Comparison of ENCODE assay signal across 15 cellular contexts in the genomic region with DNA sequence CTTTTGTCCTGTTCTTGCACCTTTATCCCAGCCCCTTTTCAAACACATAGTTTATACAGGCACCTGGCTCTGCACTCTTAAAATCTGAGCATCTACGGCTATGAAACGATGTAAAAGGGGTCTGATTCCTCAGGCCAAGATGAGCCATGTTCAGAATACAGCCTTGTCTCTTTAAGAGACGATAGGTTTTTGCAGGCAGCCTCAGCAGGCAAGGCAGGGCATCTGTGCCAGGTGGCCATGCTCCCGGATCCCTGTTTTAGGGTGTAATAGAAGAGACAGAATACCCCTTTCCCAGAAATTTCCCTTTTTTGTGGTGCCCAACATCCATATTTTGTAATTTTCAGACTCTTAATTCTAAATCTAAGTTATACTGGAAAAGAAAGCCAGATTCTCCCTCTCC.
DNase-seq lines count a peak whose midpoint lies in the region; ATAC-seq and TF ChIP-seq lines count a peak whose summit lies in the region.
"Had no signal": no experiment of that assay in that cellular context is flagged by ENCODE, and none has a peak within 500 bp of the region (broad histone marks: within the 10 kb centered on the region; RNA-seq: fewer than 3 reads in every experiment).

No MANE protein-coding gene starts in this region.

- no peak for TF ChIP-seq CTCF in GM23338 (conservative IDR thresholded peaks at IDR 0.05; ENCODE audit: low read depth in 2 of 2)

- H3K27me3 Mint-ChIP-seq in GM23338 (ENCODE audit: insufficient read depth, low read depth, poor library complexity), result no peaks in the 10 kb centered on the region

- no peaks in the 10 kb centered on the region for H3K36me3 ChIP-seq in GM23338 (ENCODE audit: insufficient read depth)

- no peak overlapping the region for H3K4me3 Mint-ChIP-seq in GM23338

- H3K36me3 Mint-ChIP-seq in GM23338 (ENCODE audit: low read depth), result no peaks in the 10 kb centered on the region

- peaks cover 13% of the 10 kb centered on the region; the same call in 1 of the 2 replicates for H3K4me1 ChIP-seq in GM23338 (ENCODE audit: insufficient read depth)

- DNase-seq in NCI-H1092 treated with DMSO at 0.1 percent for 48 hours (lab: John Stamatoyannopoulos, UW) (peak; percentile 49), NCI-H1092 (lab: John Stamatoyannopoulos, UW) (no peak), GM23338 (ENCODE audit: low spot score) (no peak), NCI-H69 (lab: John Stamatoyannopoulos, UW) (peak; percentile 80), inferior parietal cortex (ENCODE audit: extremely low spot score) (peak; percentile 8), NCI-H2107 (lab: John Stamatoyannopoulos, UW) (no peak), occipital lobe (lab: John Stamatoyannopoulos, UW) (no peak)
- no peak for DNase-seq in effector CD4-positive, alpha-beta T cell
- DNase-seq: DMS79, HCEC 1CT, IMR-90, NCI-H187 treated with DMSO at 0.1 percent for 48 hours, NCI-H510A, PC-9, T-helper 9 cell had no signal

- peak overlapping the region; percentile 72; the same call in 1 of the 2 replicates for H2AFZ ChIP-seq in GM23338
- H2AFZ ChIP-seq: PC-9 had no signal

- H3K9me3 Mint-ChIP-seq in GM23338, result no peaks in the 10 kb centered on the region

- H3K79me2 ChIP-seq in GM23338 (replicated peaks; ENCODE audit: insufficient read depth), result no peaks in the 10 kb centered on the region

- H3K9me2 ChIP-seq in GM23338 (ENCODE audit: insufficient read depth), result no peaks in the 10 kb centered on the region; the same call in 1 of the 2 replicates

- no peak for ATAC-seq in GM23338

- no peaks in the 10 kb centered on the region for H3K27me3 ChIP-seq in GM23338 (ENCODE audit: insufficient read depth)

- H3K27ac ChIP-seq in GM23338 (ENCODE audit: low read depth), result no peak overlapping the region
- H3K27ac ChIP-seq: PC-9 had no signal

- H3K4me3 ChIP-seq in GM23338, result no peak overlapping the region
- H3K4me3 ChIP-seq: PC-9 had no signal

- H3F3A ChIP-seq in GM23338 (replicated peaks; ENCODE audit: low read depth), result no peaks in the 10 kb centered on the region

- H3K27ac Mint-ChIP-seq in GM23338, result no peak overlapping the region

- peaks cover 16% of the 10 kb centered on the region for H3K4me1 Mint-ChIP-seq in GM23338

- no peaks in the 10 kb centered on the region for H4K20me1 ChIP-seq in GM23338 (replicated peaks; ENCODE audit: insufficient read depth)

- no peak overlapping the region; the same call in 1 of the 2 replicates for H3K4me2 ChIP-seq in GM23338
- H3K4me2 ChIP-seq: PC-9 had no signal

TF ChIP-seq in GM23338, 12 proteins besides CTCF, POLR2A, EP300 and RAD21:
- no peak for TF ChIP-seq STAT1 (IDR thresholded peaks at IDR 0.05; ENCODE audit: unreplicated experiment)
- TF ChIP-seq NANOG (IDR thresholded peaks at IDR 0.05; ENCODE audit: borderline replicate concordance), result no peak
- no peak for TF ChIP-seq ETS1 (IDR thresholded peaks at IDR 0.05)
- TF ChIP-seq POLR2AphosphoS5 (IDR thresholded peaks at IDR 0.05; ENCODE audit: low read depth), result no peak
- TF ChIP-seq ZNF462 (CRISPR knock-in tag; IDR thresholded peaks at IDR 0.05), result no peak
- TF ChIP-seq REST (IDR thresholded peaks at IDR 0.05; ENCODE audit: unreplicated experiment), result no peak

Comparison
In these comparisons a context has a peak if more than half of its experiments do, and no peak if none do; other contexts are left out.
1. DNase-seq: peak in NCI-H1092 treated with DMSO at 0.1 percent for 48 hours (single experiment), NCI-H69 (single experiment) and inferior parietal cortex (single experiment); none in NCI-H1092 (single experiment), GM23338 (single experiment), NCI-H2107 (single experiment), occipital lobe (single experiment) and effector CD4-positive, alpha-beta T cell (single experiment).